Comparison of ENCODE assay signal across 26 cellular contexts in genomic region chrX:111349098-111349497, GRCh38.
"Had no signal": no experiment of that assay in that cellular context is flagged by ENCODE, and none has a peak within 500 bp of the region (broad histone marks: within the 10 kb centered on the region; RNA-seq: fewer than 3 reads in every experiment).

No MANE protein-coding gene starts in this region.

- H3K36me3 Mint-ChIP-seq: activated naive CD8-positive, alpha-beta T cell treated with anti-CD3 and anti-CD28 coated beads for 36 hours had no signal

- H3K9me3 Mint-ChIP-seq: activated CD4-positive, alpha-beta T cell treated with anti-CD3 and anti-CD28 coated beads, Interleukin-2, amount 10 ng/mL, durations not matched to agents 24 days and 14 days; activated T-helper 17 cell treated with anti-CD3 and anti-CD28 coated beads, Interleukin-2, amount 50 U/mL, for 72 hours had no signal

- ATAC-seq: activated CD8-positive, alpha-beta T cell treated with anti-CD3 and anti-CD28 coated beads for 36 hours; activated T-cell treated with anti-CD3 and anti-CD28 coated beads, Interleukin-2, amount 50 U/mL, for 72 hours; activated T-helper 17 cell treated with anti-CD3 and anti-CD28 coated beads, Interleukin-2, amount 50 U/mL, for 72 hours; K562; PC-3 had no signal

- DNase-seq: activated CD4-positive, alpha-beta T cell treated with anti-CD3 and anti-CD28 coated beads, Interleukin-2, amount 10 ng/mL, durations not matched to agents 24 days and 14 days; activated CD4-positive, alpha-beta T cell treated with anti-CD3 and anti-CD28 coated beads, Interleukin-2, amount 50 U/mL, for 4 hours; activated CD8-positive, alpha-beta T cell treated with anti-CD3 and anti-CD28 coated beads for 36 hours; activated effector memory CD4-positive, alpha-beta T cell treated with anti-CD3 and anti-CD28 coated beads, Interleukin-2, amount 50 U/mL, for 16 hours; activated naive CD4-positive, alpha-beta T cell; activated naive CD4-positive, alpha-beta T cell treated with anti-CD3 and anti-CD28 coated beads, Interleukin-2, amount 50 U/mL, for 16 hours; activated naive CD8-positive, alpha-beta T cell treated with anti-CD3 and anti-CD28 coated beads for 36 hours; activated T-cell treated with anti-CD3 and anti-CD28 coated beads, Interleukin-2, amount 50 U/mL, for 1 hour; activated T-cell treated with anti-CD3 and anti-CD28 coated beads, Interleukin-2, amount 50 U/mL, for 72 hours; amniotic stem cell; aorta; cerebellar nuclear complex; NCI-H146; NCI-H2029 treated with DMSO at 0.1 percent for 48 hours; NCI-H2107; NCI-H226; NCI-H526 treated with DMSO at 0.1 percent for 48 hours; NCI-H774; PC-3; Peyer's patch; RPMI8226; SIG-M5; T1000 had no signal

- H3K4me3 ChIP-seq: K562, Peyer's patch, SK-N-MC had no signal

- H3K27me3 Mint-ChIP-seq: activated CD4-positive, alpha-beta T cell treated with anti-CD3 and anti-CD28 coated beads, Interleukin-2, amount 10 ng/mL, durations not matched to agents 24 days and 14 days; activated CD8-positive, alpha-beta T cell treated with anti-CD3 and anti-CD28 coated beads for 36 hours; activated naive CD8-positive, alpha-beta T cell treated with anti-CD3 and anti-CD28 coated beads for 36 hours; activated T-helper 17 cell treated with anti-CD3 and anti-CD28 coated beads, Interleukin-2, amount 50 U/mL, for 72 hours had no signal

- H3K27ac ChIP-seq: Peyer's patch, SK-N-MC had no signal

- H3K27ac Mint-ChIP-seq: activated CD4-positive, alpha-beta T cell treated with anti-CD3 and anti-CD28 coated beads, Interleukin-2, amount 10 ng/mL, durations not matched to agents 24 days and 14 days; activated CD8-positive, alpha-beta T cell treated with anti-CD3 and anti-CD28 coated beads for 36 hours; activated naive CD8-positive, alpha-beta T cell treated with anti-CD3 and anti-CD28 coated beads for 36 hours; activated T-cell treated with anti-CD3 and anti-CD28 coated beads, Interleukin-2, amount 50 U/mL, for 72 hours; activated T-helper 17 cell treated with anti-CD3 and anti-CD28 coated beads, Interleukin-2, amount 50 U/mL, for 72 hours had no signal

- H3K4me1 Mint-ChIP-seq: activated CD4-positive, alpha-beta T cell treated with anti-CD3 and anti-CD28 coated beads, Interleukin-2, amount 10 ng/mL, durations not matched to agents 24 days and 14 days; activated naive CD8-positive, alpha-beta T cell treated with anti-CD3 and anti-CD28 coated beads for 36 hours; activated T-helper 17 cell treated with anti-CD3 and anti-CD28 coated beads, Interleukin-2, amount 50 U/mL, for 72 hours had no signal

- H3K4me1 ChIP-seq: Peyer's patch had no signal

- H3K27me3 ChIP-seq: Peyer's patch had no signal

- H3K9me3 ChIP-seq: Peyer's patch had no signal

- H3K4me3 Mint-ChIP-seq: activated CD4-positive, alpha-beta T cell treated with anti-CD3 and anti-CD28 coated beads, Interleukin-2, amount 10 ng/mL, durations not matched to agents 24 days and 14 days; activated CD8-positive, alpha-beta T cell treated with anti-CD3 and anti-CD28 coated beads for 36 hours; activated naive CD8-positive, alpha-beta T cell treated with anti-CD3 and anti-CD28 coated beads for 36 hours; activated T-cell treated with anti-CD3 and anti-CD28 coated beads, Interleukin-2, amount 50 U/mL, for 72 hours; activated T-helper 17 cell treated with anti-CD3 and anti-CD28 coated beads, Interleukin-2, amount 50 U/mL, for 72 hours had no signal

- H3K36me3 ChIP-seq: Peyer's patch had no signal
